ENCODE assay signal across 13 cellular contexts in the genomic region with DNA sequence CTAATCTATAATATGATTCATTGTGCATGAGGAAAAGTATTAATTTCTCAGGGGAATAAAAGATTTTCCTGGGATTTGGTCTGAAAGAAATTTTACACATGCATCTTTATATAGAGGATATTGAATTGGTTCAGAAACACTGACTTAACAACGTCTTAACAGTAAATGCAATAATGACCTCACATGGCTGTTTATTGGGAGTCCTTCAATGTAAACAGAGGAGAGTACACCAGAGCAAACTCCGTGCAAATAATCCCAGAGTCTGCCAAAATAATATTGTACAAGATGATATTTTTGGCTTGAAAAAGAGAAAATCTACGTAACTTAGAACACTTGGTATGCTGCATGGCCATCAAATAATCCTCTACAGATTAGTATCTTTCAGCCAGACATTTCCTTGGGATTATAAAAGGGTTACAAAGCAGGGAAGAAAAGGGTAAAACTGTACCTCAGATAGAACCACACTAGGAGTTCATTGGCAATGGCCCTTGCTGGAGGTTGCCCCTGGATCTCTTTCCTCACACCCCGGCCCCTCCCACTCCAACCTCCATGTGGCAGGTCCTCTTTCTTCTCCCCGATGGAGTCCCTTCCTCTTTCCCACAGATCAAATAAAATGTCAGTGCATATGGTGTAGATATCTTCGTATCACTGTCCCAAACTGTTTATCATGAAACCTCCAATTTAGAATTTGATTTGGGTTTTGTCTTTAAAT.
DNase-seq lines count a peak whose midpoint lies in the region; ATAC-seq lines count a peak whose summit lies in the region.
"Had no signal": no experiment of that assay in that cellular context is flagged by ENCODE, and none has a peak within 500 bp of the region (broad histone marks: within the 10 kb centered on the region; RNA-seq: fewer than 3 reads in every experiment).

No MANE protein-coding gene starts in this region.

- no peak for ATAC-seq in GM18870 (IDR thresholded peaks at IDR 0.05; ENCODE audit: unreplicated experiment)
- ATAC-seq in GM18498 (IDR thresholded peaks at IDR 0.05; ENCODE audit: unreplicated experiment) = no peak

- DNase-seq in CD1c-positive myeloid dendritic cell (ENCODE audit: extremely low spot score) = peak; percentile 7
- peak; percentile 6 for DNase-seq in MV-4-11 (lab: John Stamatoyannopoulos, UW)
- DNase-seq in fibroblast of gingiva (ENCODE audit: low read depth) = peak; percentile 50
- DNase-seq in activated naive CD4-positive, alpha-beta T cell treated with Interleukin-2 at 50 U/mL for 16 hours = no peak
- DNase-seq: BE2C; C1 segment of cervical spinal cord; CD4-positive, alpha-beta memory T cell; DMS153; DMS79; GDM1; HCEC 1CT had no signal
